22 cellular contexts compared by ENCODE assay signal in the genomic region with DNA sequence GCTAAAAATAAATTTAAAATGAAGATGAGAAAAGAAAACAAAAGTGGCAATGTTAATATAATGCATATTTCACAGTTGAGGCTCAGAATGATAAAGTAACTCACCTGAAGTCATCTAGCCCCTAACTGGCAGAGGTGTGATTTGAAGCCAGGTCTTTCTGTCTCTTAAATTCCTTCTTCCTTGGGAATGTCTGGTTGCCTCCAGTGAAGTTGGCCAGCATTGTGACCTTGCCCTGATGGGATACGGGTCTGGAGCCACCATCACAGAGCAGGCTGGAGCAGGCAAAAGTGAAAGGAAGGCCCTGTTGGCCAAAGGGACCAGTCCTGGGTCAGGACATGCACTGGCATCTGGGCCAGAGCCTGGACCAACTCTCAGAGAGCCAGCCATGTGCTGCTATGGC.
"Had no signal": no experiment of that assay in that cellular context is flagged by ENCODE, and none has a peak within 500 bp of the region (broad histone marks: within the 10 kb centered on the region; RNA-seq: fewer than 3 reads in every experiment).

No MANE protein-coding gene starts in this region.

- H3K27ac ChIP-seq: colonic mucosa, epithelial cell of prostate, esophagus squamous epithelium, gastrocnemius medialis, heart right ventricle, left lung, lower lobe of right lung had no signal

- H3K4me1 ChIP-seq: colonic mucosa had no signal

- H3K27ac Mint-ChIP-seq: dendritic cell treated with granulocyte-macrophage colony-stimulating factor and Interleukin-4, amounts not matched to agents 40 ng/mL and 50 ng/mL, for 4 days; effector memory CD8-positive, alpha-beta T cell; endodermal cell had no signal

- DNase-seq: colonic mucosa; cortex of kidney; effector CD8-positive, alpha-beta T cell; effector memory CD8-positive, alpha-beta T cell; endodermal cell; erythroblast; esophagus squamous epithelium; foreskin fibroblast; foreskin melanocyte; gastrocnemius medialis; glutamatergic neuron; head of caudate nucleus; heart right ventricle; hippocampal formation; left cardiac atrium; left lung; left ventricle myocardium superior; lower lobe of right lung; mesendoderm; midbrain had no signal

- H3K4me3 ChIP-seq: colonic mucosa, esophagus squamous epithelium, gastrocnemius medialis, heart right ventricle, left lung, lower lobe of right lung had no signal

- H3K27me3 ChIP-seq: colonic mucosa, gastrocnemius medialis, heart right ventricle had no signal

- H3K9me3 Mint-ChIP-seq: dendritic cell treated with granulocyte-macrophage colony-stimulating factor and Interleukin-4, amounts not matched to agents 40 ng/mL and 50 ng/mL, for 4 days; effector memory CD8-positive, alpha-beta T cell; endodermal cell had no signal

- H3K9me3 ChIP-seq: colonic mucosa, esophagus squamous epithelium, gastrocnemius medialis, heart right ventricle, left lung, lower lobe of right lung had no signal

- H3K4me3 Mint-ChIP-seq: dendritic cell treated with granulocyte-macrophage colony-stimulating factor and Interleukin-4, amounts not matched to agents 40 ng/mL and 50 ng/mL, for 4 days; effector memory CD8-positive, alpha-beta T cell; endodermal cell had no signal

- H3K36me3 ChIP-seq: colonic mucosa, esophagus squamous epithelium, gastrocnemius medialis, heart right ventricle, left lung, lower lobe of right lung had no signal
